ENCODE assay signal across 28 cellular contexts in genomic region chr1:206411321-206411720, GRCh38.
"Had no signal": no experiment of that assay in that cellular context is flagged by ENCODE, and none has a peak within 500 bp of the region (broad histone marks: within the 10 kb centered on the region; RNA-seq: fewer than 3 reads in every experiment).

No MANE protein-coding gene starts in this region.

- DNase-seq: activated CD4-positive, alpha-beta T cell treated with anti-CD3 and anti-CD28 coated beads for 1 hour; activated CD4-positive, alpha-beta T cell treated with anti-CD3 and anti-CD28 coated beads, Interleukin-2, amount 50 U/mL, for 1 hour; activated CD8-positive, alpha-beta T cell treated with anti-CD3 and anti-CD28 coated beads, Interleukin-2, amount 10 ng/mL, durations not matched to agents 7 days and 5 days; activated gamma-delta T cell treated with Interleukin-2 at 50 U/mL for 16 hours; adrenal gland; brain microvascular endothelial cell; dorsolateral prefrontal cortex; effector memory CD8-positive, alpha-beta T cell; gastrocnemius medialis; hippocampal formation; left ventricle myocardium inferior; nucleus accumbens; right lobe of liver; small intestine; stimulated activated CD4-positive, alpha-beta T cell treated with anti-CD3 and anti-CD28 coated beads, Interleukin-2, amount 100 ng/mL, for 24 hours; stimulated activated naive CD8-positive, alpha-beta T cell treated with anti-CD3 and anti-CD28 coated beads, Interleukin-15, amount 100 ng/mL, for 72 hours; tibial artery; WERI-Rb-1 had no signal

- H3K27ac ChIP-seq: adrenal gland, ascending aorta, brain microvascular endothelial cell, dorsolateral prefrontal cortex, esophagus muscularis mucosa, gastrocnemius medialis, left ventricle myocardium inferior, right lobe of liver, tibial artery, WERI-Rb-1 had no signal

- H3K4me3 Mint-ChIP-seq: activated CD8-positive, alpha-beta T cell treated with anti-CD3 and anti-CD28 coated beads, Interleukin-2, amount 10 ng/mL, durations not matched to agents 7 days and 5 days; activated naive CD4-positive, alpha-beta T cell treated with anti-CD3 and anti-CD28 coated beads, Interleukin-2, amount 50 U/mL, for 24 hours; activated T-helper 1 cell treated with anti-CD3 and anti-CD28 coated beads, Interleukin-12 subunit alpha, Interleukin-12 subunit beta, Interleukin-2, Interleukin-4 antibody, amounts not matched to agents 30 ng/mL and 10 ng/mL and 1 ng/mL, durations not matched to agents 14 hours and 24 hours and 36 hours; central memory CD8-positive, alpha-beta T cell; effector memory CD8-positive, alpha-beta T cell; mesothelial cell of epicardium; nephron; stimulated activated effector memory CD8-positive, alpha-beta T cell treated with anti-CD3 and anti-CD28 coated beads, Interleukin-12 subunit alpha, Interleukin-12 subunit beta, amount 100 ng/mL, for 72 hours; stimulated activated naive CD8-positive, alpha-beta T cell treated with anti-CD3 and anti-CD28 coated beads, Interleukin-15, amount 100 ng/mL, for 72 hours had no signal

- FAIRE-seq: colon, small intestine, TTC549 had no signal

- H3K9me3 ChIP-seq: adrenal gland, ascending aorta, esophagus muscularis mucosa, gastrocnemius medialis, left ventricle myocardium inferior, right lobe of liver, tibial artery had no signal

- H3K27me3 ChIP-seq: adrenal gland, ascending aorta, brain microvascular endothelial cell, dorsolateral prefrontal cortex, esophagus muscularis mucosa, gastrocnemius medialis, right lobe of liver, tibial artery had no signal

- ATAC-seq: activated CD8-positive, alpha-beta T cell treated with anti-CD3 and anti-CD28 coated beads, Interleukin-2, amount 10 ng/mL, durations not matched to agents 7 days and 5 days; effector memory CD8-positive, alpha-beta T cell; gastrocnemius medialis; right lobe of liver; stimulated activated effector memory CD8-positive, alpha-beta T cell treated with anti-CD3 and anti-CD28 coated beads, Interleukin-12 subunit alpha, Interleukin-12 subunit beta, amount 100 ng/mL, for 72 hours; stimulated activated naive CD8-positive, alpha-beta T cell treated with anti-CD3 and anti-CD28 coated beads, Interleukin-15, amount 100 ng/mL, for 72 hours had no signal

- H3K27me3 Mint-ChIP-seq: activated naive CD4-positive, alpha-beta T cell treated with anti-CD3 and anti-CD28 coated beads, Interleukin-2, amount 50 U/mL, for 24 hours; central memory CD8-positive, alpha-beta T cell; effector memory CD8-positive, alpha-beta T cell; stimulated activated naive CD8-positive, alpha-beta T cell treated with anti-CD3 and anti-CD28 coated beads, Interleukin-15, amount 100 ng/mL, for 72 hours had no signal

- H3K27ac Mint-ChIP-seq: activated CD8-positive, alpha-beta T cell treated with anti-CD3 and anti-CD28 coated beads, Interleukin-2, amount 10 ng/mL, durations not matched to agents 7 days and 5 days; activated naive CD4-positive, alpha-beta T cell treated with anti-CD3 and anti-CD28 coated beads, Interleukin-2, amount 50 U/mL, for 24 hours; activated T-helper 1 cell treated with anti-CD3 and anti-CD28 coated beads, Interleukin-12 subunit alpha, Interleukin-12 subunit beta, Interleukin-2, Interleukin-4 antibody, amounts not matched to agents 30 ng/mL and 10 ng/mL and 1 ng/mL, durations not matched to agents 14 hours and 24 hours and 36 hours; mesothelial cell of epicardium; stimulated activated effector memory CD8-positive, alpha-beta T cell treated with anti-CD3 and anti-CD28 coated beads, Interleukin-12 subunit alpha, Interleukin-12 subunit beta, amount 100 ng/mL, for 72 hours; stimulated activated naive CD8-positive, alpha-beta T cell treated with anti-CD3 and anti-CD28 coated beads, Interleukin-15, amount 100 ng/mL, for 72 hours had no signal

- H3K4me1 Mint-ChIP-seq: activated naive CD4-positive, alpha-beta T cell treated with anti-CD3 and anti-CD28 coated beads, Interleukin-2, amount 50 U/mL, for 24 hours; central memory CD8-positive, alpha-beta T cell; stimulated activated naive CD8-positive, alpha-beta T cell treated with anti-CD3 and anti-CD28 coated beads, Interleukin-15, amount 100 ng/mL, for 72 hours had no signal

- H3K36me3 ChIP-seq: gastrocnemius medialis, WERI-Rb-1 had no signal

- H3K4me1 ChIP-seq: ascending aorta, gastrocnemius medialis, right lobe of liver, tibial artery had no signal

- H3K4me3 ChIP-seq: adrenal gland, ascending aorta, dorsolateral prefrontal cortex, esophagus muscularis mucosa, gastrocnemius medialis, left ventricle myocardium inferior, right lobe of liver, tibial artery had no signal

- H3K36me3 Mint-ChIP-seq: mesothelial cell of epicardium had no signal

- H3K9me3 Mint-ChIP-seq: activated naive CD4-positive, alpha-beta T cell treated with anti-CD3 and anti-CD28 coated beads, Interleukin-2, amount 50 U/mL, for 24 hours; activated T-helper 1 cell treated with anti-CD3 and anti-CD28 coated beads, Interleukin-12 subunit alpha, Interleukin-12 subunit beta, Interleukin-2, Interleukin-4 antibody, amounts not matched to agents 30 ng/mL and 10 ng/mL and 1 ng/mL, durations not matched to agents 14 hours and 24 hours and 36 hours; central memory CD8-positive, alpha-beta T cell; effector memory CD8-positive, alpha-beta T cell; mesothelial cell of epicardium; nephron; stimulated activated effector memory CD8-positive, alpha-beta T cell treated with anti-CD3 and anti-CD28 coated beads, Interleukin-12 subunit alpha, Interleukin-12 subunit beta, amount 100 ng/mL, for 72 hours; stimulated activated naive CD8-positive, alpha-beta T cell treated with anti-CD3 and anti-CD28 coated beads, Interleukin-15, amount 100 ng/mL, for 72 hours had no signal
